ENCODE assay signal across 28 cellular contexts in genomic region chr18:36432880-36433279, GRCh38.
"Had no signal": no experiment of that assay in that cellular context is flagged by ENCODE, and none has a peak within 500 bp of the region (broad histone marks: within the 10 kb centered on the region; RNA-seq: fewer than 3 reads in every experiment).

No MANE protein-coding gene starts in this region.

- DNase-seq: activated B cell treated with CpG ODN at 0.5 μM for 24 hours; activated CD4-positive, alpha-beta memory T cell treated with anti-CD3 and anti-CD28 coated beads for 36 hours; activated CD4-positive, alpha-beta T cell treated with anti-CD3 and anti-CD28 coated beads for 4 hours; activated CD4-positive, alpha-beta T cell treated with anti-CD3 and anti-CD28 coated beads, Interleukin-2, amount 10 ng/mL, durations not matched to agents 24 days and 14 days; activated CD4-positive, alpha-beta T cell treated with anti-CD3 and anti-CD28 coated beads, Interleukin-2, amount 50 U/mL, for 1 hour; activated CD4-positive, alpha-beta T cell treated with anti-CD3 and anti-CD28 coated beads, Interleukin-2, amount 50 U/mL, for 4 hours; activated CD4-positive, CD25-positive, alpha-beta regulatory T cell treated with anti-CD3 and anti-CD28 coated beads, Interleukin-2, amount 50 U/mL, for 72 hours; activated CD8-positive, alpha-beta memory T cell treated with anti-CD3 and anti-CD28 coated beads, Interleukin-2, amount 50 U/mL, for 4 hours; activated CD8-positive, alpha-beta T cell treated with anti-CD3 and anti-CD28 coated beads for 36 hours; activated effector memory CD4-positive, alpha-beta T cell treated with Interleukin-2 at 50 U/mL for 16 hours; activated gamma-delta T cell; activated naive CD4-positive, alpha-beta T cell treated with anti-CD3 and anti-CD28 coated beads, Interleukin-2, amount 10 ng/mL, durations not matched to agents 7 days and 5 days; activated naive CD4-positive, alpha-beta T cell treated with Interleukin-2 at 50 U/mL for 16 hours; activated naive CD8-positive, alpha-beta T cell treated with anti-CD3 and anti-CD28 coated beads, Interleukin-2, amount 10 ng/mL, durations not matched to agents 7 days and 5 days; activated naive CD8-positive, alpha-beta T cell treated with anti-CD3 and anti-CD28 coated beads, Interleukin-2, amount 50 U/mL, for 24 hours; activated T-cell treated with anti-CD3 and anti-CD28 coated beads, Interleukin-2, amount 50 U/mL, for 24 hours; activated T-cell treated with anti-CD3 and anti-CD28 coated beads, Interleukin-2, amount 50 U/mL, for 48 hours; amygdala; anterior cingulate cortex; cerebellar nuclear complex; T-helper 1 cell; T-helper 2 cell; T-helper 9 cell had no signal

- FAIRE-seq: bronchial epithelial cell, TTC549 had no signal

- H3K27ac ChIP-seq: ascending aorta, cardiac muscle cell, VCaP had no signal

- ATAC-seq: activated CD8-positive, alpha-beta T cell treated with anti-CD3 and anti-CD28 coated beads for 36 hours; activated naive CD8-positive, alpha-beta T cell treated with anti-CD3 and anti-CD28 coated beads, Interleukin-2, amount 50 U/mL, for 24 hours had no signal

- H3K27me3 ChIP-seq: ascending aorta, cardiac muscle cell had no signal

- H3K36me3 ChIP-seq: ascending aorta, cardiac muscle cell had no signal

- H3K9me3 ChIP-seq: ascending aorta had no signal

- H3K4me3 ChIP-seq: ascending aorta, cardiac muscle cell had no signal
